Comparison of ENCODE assay signal across 1 cellular context in genomic region chr13:36992362-36992761, GRCh38.
TF ChIP-seq lines count a peak whose summit lies in the region.

No MANE protein-coding gene starts in this region.

TF ChIP-seq in WTC11, 78 proteins besides CTCF, POLR2A, EP300 and RAD21 (continued from another document):
- TF ChIP-seq ZNF532 (CRISPR knock-in tag; IDR thresholded peaks at IDR 0.05; ENCODE audit: borderline replicate concordance) (no peak), CREB1 (CRISPR knock-in tag; IDR thresholded peaks at IDR 0.05) (no peak), SP1 (CRISPR knock-in tag; conservative IDR thresholded peaks at IDR 0.05) (no peak)
- TF ChIP-seq, protein P1, sequence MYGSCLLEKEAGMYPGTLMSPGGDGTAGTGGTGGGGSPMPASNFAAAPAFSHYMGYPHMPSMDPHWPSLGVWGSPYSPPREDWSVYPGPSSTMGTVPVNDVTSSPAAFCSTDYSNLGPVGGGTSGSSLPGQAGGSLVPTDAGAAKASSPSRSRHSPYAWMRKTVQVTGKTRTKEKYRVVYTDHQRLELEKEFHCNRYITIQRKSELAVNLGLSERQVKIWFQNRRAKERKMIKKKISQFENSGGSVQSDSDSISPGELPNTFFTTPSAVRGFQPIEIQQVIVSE (CRISPR knock-in tag; IDR thresholded peaks at IDR 0.05; ENCODE audit: borderline replicate concordance): no peak
